ENCODE assay signal across 21 cellular contexts in genomic region chr7:100822236-100823139, GRCh38. TPM values are rescaled to one million over a fixed set of nuclear protein-coding genes. Genes with fewer than 3 reads are reported as not detected.
DNase-seq lines count a peak whose midpoint lies in the region; ATAC-seq and TF ChIP-seq lines count a peak whose summit lies in the region.
"Had no signal": no experiment of that assay in that cellular context is flagged by ENCODE, and none has a peak within 500 bp of the region (broad histone marks: within the 10 kb centered on the region; RNA-seq: fewer than 3 reads in every experiment).

No MANE protein-coding gene starts in this region.

- peaks cover 70% of the 10 kb centered on the region for H3K79me2 ChIP-seq in mammary epithelial cell (ENCODE audit: insufficient read depth, low read length)

- BruUV-seq in MCF 10A (replicated peaks; lab: Mats Ljungman, UMichigan) (no TSS peak), mammary epithelial cell (replicated peaks; lab: Mats Ljungman, UMichigan) (no TSS peak)

- in situ Hi-C loops in mammary epithelial cell (cut with MboI; ENCODE audit: low sequenced_read_pairs in 2 of 2): no loop called here

- 94% methylated on average over 20 of the region's 43 CpGs for WGBS in mammary epithelial cell (ENCODE audit: low coverage, missing lambda C conversion rate)
- 53 to 65% (median 58%) methylated on average over 14 to 43 of the region's 43 CpGs for WGBS in adrenal gland, 4 donors
- 50% methylated on average over 14 of the region's 43 CpGs for WGBS in right lobe of liver (ENCODE audit: insufficient coverage, low coverage, low lambda C conversion rate, missing lambda C conversion rate)

- H3K4me1 ChIP-seq in mammary epithelial cell (ENCODE audit: insufficient read depth, low read length) (peaks cover 5% of the 10 kb centered on the region), adrenal gland (replicated peaks in 1 of 2) (peaks cover 18 to 30% of the 10 kb centered on the region in 2 donors), right lobe of liver (peaks cover 0 to 35% (median 4%) of the 10 kb centered on the region in 4 donors), uterus (no peaks in the 10 kb centered on the region)

- dilution Hi-C loops in mammary epithelial cell (cut with HindIII; ENCODE audit: low sequenced_read_pairs): no loop called here

- H3K9me3 ChIP-seq in mammary epithelial cell (replicated peaks; ENCODE audit: insufficient read depth, low read length) (no peaks in the 10 kb centered on the region), adrenal gland (replicated peaks in 1 of 3) (no peaks in the 10 kb centered on the region), right lobe of liver (no peaks in the 10 kb centered on the region), uterus (no peaks in the 10 kb centered on the region)

- ATAC-seq in right lobe of liver: peak in 2 of 4 donors; percentile 30 to 38
- ATAC-seq: CD8-positive, alpha-beta T cell had no signal

- H3K4me3 ChIP-seq in mammary epithelial cell (replicated peaks in 1 of 3; ENCODE audit: insufficient read depth in 1 of 3, low read depth in 2 of 3, low read length in 3 of 3): no peak overlapping the region
- H3K4me3 ChIP-seq in adrenal gland: no peak overlapping the region
- peak overlapping the region in 1 of 3 donors; percentile 7 for H3K4me3 ChIP-seq in right lobe of liver
- H3K4me3 ChIP-seq in uterus: no peak overlapping the region
- H3K4me3 ChIP-seq: BLaER1 treated with 17β-estradiol and CSF1 and Interleukin-3, amounts not matched to agents 10 nM and 100 nM had no signal

- H3K27me3 ChIP-seq in mammary epithelial cell (ENCODE audit: insufficient read depth, low read length) (no peaks in the 10 kb centered on the region), adrenal gland (no peaks in the 10 kb centered on the region), right lobe of liver (no peaks in the 10 kb centered on the region), uterus (no peaks in the 10 kb centered on the region)
- H3K27me3 ChIP-seq: BLaER1 treated with 17β-estradiol and CSF1 and Interleukin-3, amounts not matched to agents 10 nM and 100 nM had no signal

- peaks cover 19% of the 10 kb centered on the region for H3K36me3 ChIP-seq in mammary epithelial cell (ENCODE audit: insufficient read depth, low read length)
- H3K36me3 ChIP-seq in adrenal gland (replicated peaks in 1 of 2): peaks cover 0 to 56% of the 10 kb centered on the region in 2 donors
- H3K36me3 ChIP-seq in right lobe of liver: peaks cover 3 to 48% (median 19%) of the 10 kb centered on the region in 4 donors
- H3K36me3 ChIP-seq in uterus: no peaks in the 10 kb centered on the region

- peaks cover 70% of the 10 kb centered on the region for H3K36me3 Mint-ChIP-seq in MCF 10A (ENCODE audit: insufficient read depth, unreplicated experiment)

- no peak overlapping the region for H3K9ac ChIP-seq in mammary epithelial cell (ENCODE audit: insufficient read depth, low read length)

- CTCF ChIA-PET in MCF 10A (lab: Yijun Ruan, JAX) (interaction anchor here (0.6 to 1.9 kb wide), 3 partner anchors 23 to 130 kb away, joined by 3 to 5 read pairs (median 3); partner anchors contain the start of gene SLC12A9), mammary epithelial cell (lab: Charles Lee; ENCODE audit: low non-redundant PET) (no interaction called here)

- POLR2A ChIA-PET in MCF 10A (lab: Yijun Ruan, JAX): interaction anchor here (0.6 to 1.0 kb wide), 2 partner anchors 19 to 115 kb away, joined by 3 read pairs; no protein-coding TSS in a partner anchor

- H3K27ac Mint-ChIP-seq in MCF 10A (ENCODE audit: low read depth, unreplicated experiment): peak overlapping the region; percentile 63
- H3K27ac Mint-ChIP-seq: CD8-positive, alpha-beta T cell had no signal

- TF ChIP-seq CTCF in MCF 10A (IDR thresholded peaks at IDR 0.05; ENCODE audit: unreplicated experiment) (no peak), mammary epithelial cell (conservative IDR thresholded peaks at IDR 0.05 in 1 of 2, IDR thresholded peaks at IDR 0.05 in 1 of 2; ENCODE audit: extremely low read depth in 1 of 2, insufficient read depth in 1 of 2, low read depth in 1 of 2, low read length in 2 of 2) (no peak), adrenal gland (IDR thresholded peaks at IDR 0.05) (peak in 1 of 6 experiments; percentile 15), right lobe of liver (IDR thresholded peaks at IDR 0.05) (no peak), uterus (IDR thresholded peaks at IDR 0.05) (no peak)

- H2AFZ ChIP-seq in mammary epithelial cell (ENCODE audit: low read depth, low read length): no peak overlapping the region

- H3K4me1 Mint-ChIP-seq in MCF 10A (ENCODE audit: insufficient read depth, unreplicated experiment): peaks cover 15% of the 10 kb centered on the region

- intact Hi-C loops in MCF 10A (cut with micrococcal nuclease): no loop called here
- intact Hi-C loops in mammary epithelial cell (cut with micrococcal nuclease): no loop called here
- intact Hi-C loops in adrenal gland (cut with DNase I): no loop called here
- intact Hi-C loops in right lobe of liver (cut with DNase I): no loop called here
- intact Hi-C loops in uterus (cut with DNase I; ENCODE audit: low total_unique reads): no loop called here

- TF ChIP-seq POLR2A in adrenal gland (IDR thresholded peaks at IDR 0.05) (no peak), right lobe of liver (IDR thresholded peaks at IDR 0.05) (no peak), uterus (IDR thresholded peaks at IDR 0.05) (no peak)

- no peak overlapping the region for H3K4me3 Mint-ChIP-seq in MCF 10A (ENCODE audit: unreplicated experiment)
- H3K4me3 Mint-ChIP-seq: CD8-positive, alpha-beta T cell had no signal

- no peaks in the 10 kb centered on the region for H3K27me3 Mint-ChIP-seq in MCF 10A (ENCODE audit: insufficient read depth, unreplicated experiment)

- H4K20me1 ChIP-seq in mammary epithelial cell (ENCODE audit: insufficient read depth, low read length): no peaks in the 10 kb centered on the region

- no peaks in the 10 kb centered on the region for H3K9me3 Mint-ChIP-seq in MCF 10A (ENCODE audit: unreplicated experiment)
- H3K9me3 Mint-ChIP-seq: CD8-positive, alpha-beta T cell had no signal

- H3K4me2 ChIP-seq in mammary epithelial cell (ENCODE audit: insufficient read depth, low read depth, low read length): no peak overlapping the region

- DNase-seq in MCF 10A (ENCODE audit: unreplicated experiment) (no peak), mammary epithelial cell (no peak), adrenal gland (peak; percentile 57 to 91 (median 82)), right lobe of liver (peak in 2 of 3 donors; percentile 71 to 80), uterus (no peak), NCI-H526 treated with DMSO at 0.1 percent for 48 hours (lab: John Stamatoyannopoulos, UW) (no peak), COLO668 (lab: John Stamatoyannopoulos, UW; ENCODE audit: unreplicated experiment) (no peak), midbrain (lab: John Stamatoyannopoulos, UW) (no peak)
- DNase-seq: ACHN; CD8-positive, alpha-beta T cell; EL; GF-D8; Karpas-422; NCI-H1694 treated with DMSO at 0.1 percent for 48 hours; NCI-H2081 treated with DMSO at 0.1 percent for 48 hours; NCI-H446; NCI-H526; OCI-M1; SHP77 had no signal

- H3K27ac ChIP-seq in mammary epithelial cell (ENCODE audit: insufficient read depth, low read depth, low read length) (no peak overlapping the region), adrenal gland (peak overlapping the region in 3 of 5 donors; percentile 46 to 93 (median 78)), right lobe of liver (peak overlapping the region in 1 of 3 donors; percentile 79), uterus (peak overlapping the region; percentile 6 to 92)
- H3K27ac ChIP-seq: 22Rv1 had no signal

RNA-seq across cellular contexts. Expression of gene EPHB4, which starts 4.8 kb away (rescaled TPM):
- total RNA-seq in MCF 10A (2022) (48.8 and 51.3 TPM in 2 replicates), mammary epithelial cell (10 to 100 TPM; 75.0 to 81.0 TPM), adrenal gland (100 to 1,000 TPM in 6 of 8 donors, 10 to 100 TPM in 2; 91.3 to 188 (median 116) TPM), right lobe of liver (10 to 100 TPM; 23.9 to 43.7 (median 36.8) TPM), uterus (100 to 1,000 TPM in 3 of 4 donors, 10 to 100 TPM in 1; 73.5 to 374 (median 163) TPM)
- polyA plus RNA-seq in mammary epithelial cell (71.4 TPM), adrenal gland (10 to 100 TPM; 31.5 to 67.3 (median 37.2) TPM)
- polyA minus RNA-seq in mammary epithelial cell: 145 TPM

RNA-seq across cellular contexts. Expression of gene SLC12A9, which starts 30.0 kb away (rescaled TPM):
- total RNA-seq in MCF 10A (2022): 19.2 and 21.0 TPM in 2 replicates
- 10 to 100 TPM; 11.7 to 31.0 TPM for total RNA-seq in mammary epithelial cell
- 11.5 TPM for polyA plus RNA-seq in mammary epithelial cell
- polyA minus RNA-seq in mammary epithelial cell: 18.6 TPM
- total RNA-seq in adrenal gland: 10 to 100 TPM in 7 of 8 donors, 1 to 10 TPM in 1; 8.0 to 35.1 (median 20.2) TPM
- 10 to 100 TPM in 2 of 3 donors, 1 to 10 TPM in 1; 6.1 to 60.3 (median 34.6) TPM for polyA plus RNA-seq in adrenal gland
- 10 to 100 TPM in 2 of 6 experiments, 1 to 10 TPM in 4; 7.1 to 10.6 (median 9.2) TPM for total RNA-seq in right lobe of liver
- total RNA-seq in uterus: 10 to 100 TPM in 3 of 4 donors, 1 to 10 TPM in 1; 9.0 to 36.9 (median 25.9) TPM

RNA-seq across cellular contexts. Expression of gene TRIP6, which starts 44.7 kb away (rescaled TPM):
- 106 and 132 TPM in 2 replicates for total RNA-seq in MCF 10A (2022)
- total RNA-seq in mammary epithelial cell: 100 to 1,000 TPM in 1 of 2 donors, 10 to 100 TPM in 1; 56.3 to 129 TPM
- 125 TPM for polyA plus RNA-seq in mammary epithelial cell
- polyA minus RNA-seq in mammary epithelial cell: 66.4 TPM
- 100 to 1,000 TPM in 2 of 8 donors, 10 to 100 TPM in 6; 44.8 to 105 (median 75.6) TPM for total RNA-seq in adrenal gland
- polyA plus RNA-seq in adrenal gland: 10 to 100 TPM in 2 of 3 donors, 1 to 10 TPM in 1; 8.9 to 88.6 (median 67.6) TPM
- total RNA-seq in right lobe of liver: 10 to 100 TPM; 21.4 to 58.6 (median 43.2) TPM
- 100 to 1,000 TPM in 1 of 4 donors, 10 to 100 TPM in 3; 26.2 to 105 (median 61.6) TPM for total RNA-seq in uterus

RNA-seq across cellular contexts. Expression of gene SRRT, which starts 52.4 kb away (rescaled TPM):
- total RNA-seq in MCF 10A (2022) (111 and 142 TPM in 2 replicates), mammary epithelial cell (100 to 1,000 TPM in 1 of 2 donors, 10 to 100 TPM in 1; 29.5 to 127 TPM), adrenal gland (100 to 1,000 TPM in 4 of 8 donors, 10 to 100 TPM in 4; 44.0 to 156 (median 90.6) TPM), right lobe of liver (10 to 100 TPM; 22.4 to 65.7 (median 49.1) TPM), uterus (100 to 1,000 TPM in 1 of 4 donors, 10 to 100 TPM in 3; 17.1 to 185 (median 41.1) TPM)
- polyA plus RNA-seq in mammary epithelial cell (57.6 TPM), adrenal gland (100 to 1,000 TPM in 2 of 3 donors, 10 to 100 TPM in 1; 83.7 to 289 (median 226) TPM)
- 127 TPM for polyA minus RNA-seq in mammary epithelial cell

Comparison
In these comparisons a context has a peak if more than half of its experiments do, and no peak if none do; other contexts are left out.
1. DNase-seq: peak in adrenal gland (7 of 7) and right lobe of liver (2 of 3); none in MCF 10A (single experiment), mammary epithelial cell (single experiment), uterus (0 of 2), NCI-H526 treated with DMSO at 0.1 percent for 48 hours (single experiment), COLO668 (single experiment) and midbrain (single experiment).